18 cellular contexts compared by ENCODE assay signal in the genomic region with DNA sequence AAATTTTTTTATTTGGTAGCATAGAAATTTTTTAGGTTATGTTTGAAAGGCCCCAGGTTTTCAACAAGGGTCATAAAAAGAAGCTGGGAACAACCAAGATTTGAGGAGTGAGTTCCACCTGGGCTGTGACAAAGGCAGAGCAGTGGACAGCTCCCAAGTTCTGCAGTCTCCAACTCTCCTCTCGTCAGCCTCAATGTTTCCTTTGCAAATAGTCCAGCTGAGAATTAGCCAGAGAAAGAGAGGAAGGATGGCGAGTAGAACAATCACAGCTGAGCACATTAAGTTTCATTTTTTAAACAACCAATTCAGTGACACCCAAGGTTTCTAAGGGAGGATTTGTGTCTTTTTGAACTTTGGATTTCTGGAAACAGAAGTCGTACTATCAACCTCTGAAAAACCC.
"Had no signal": no experiment of that assay in that cellular context is flagged by ENCODE, and none has a peak within 500 bp of the region (broad histone marks: within the 10 kb centered on the region; RNA-seq: fewer than 3 reads in every experiment).

No MANE protein-coding gene starts in this region.

- H3K4me3 Mint-ChIP-seq: activated CD4-positive, alpha-beta memory T cell treated with anti-CD3 and anti-CD28 coated beads, Interleukin-2, amount 10 ng/mL, durations not matched to agents 7 days and 5 days; activated naive CD4-positive, alpha-beta T cell treated with anti-CD3 and anti-CD28 coated beads, Interleukin-2, amount 50 U/mL, for 24 hours; activated T-cell treated with anti-CD3 and anti-CD28 coated beads, Interleukin-2, amount 50 U/mL, for 4 hours; immature natural killer cell; naive thymus-derived CD4-positive, alpha-beta T cell; stimulated activated effector memory CD8-positive, alpha-beta T cell treated with anti-CD3 and anti-CD28 coated beads, Interleukin-12 subunit alpha, Interleukin-12 subunit beta, amount 100 ng/mL, for 72 hours; type B pancreatic cell had no signal

- H3K9me3 ChIP-seq: ascending aorta, right lobe of liver, stomach, testis had no signal

- H3K4me1 ChIP-seq: ascending aorta, right lobe of liver, stomach, testis had no signal

- H3K9me3 Mint-ChIP-seq: activated CD4-positive, alpha-beta memory T cell treated with anti-CD3 and anti-CD28 coated beads, Interleukin-2, amount 10 ng/mL, durations not matched to agents 7 days and 5 days; activated naive CD4-positive, alpha-beta T cell treated with anti-CD3 and anti-CD28 coated beads, Interleukin-2, amount 50 U/mL, for 24 hours; activated T-cell treated with anti-CD3 and anti-CD28 coated beads, Interleukin-2, amount 50 U/mL, for 4 hours; stimulated activated effector memory CD8-positive, alpha-beta T cell treated with anti-CD3 and anti-CD28 coated beads, Interleukin-12 subunit alpha, Interleukin-12 subunit beta, amount 100 ng/mL, for 72 hours; type B pancreatic cell had no signal

- ATAC-seq: activated T-cell treated with anti-CD3 and anti-CD28 coated beads, Interleukin-2, amount 50 U/mL, for 4 hours; left ventricle myocardium superior; naive thymus-derived CD4-positive, alpha-beta T cell; right lobe of liver; stimulated activated effector memory CD8-positive, alpha-beta T cell treated with anti-CD3 and anti-CD28 coated beads, Interleukin-12 subunit alpha, Interleukin-12 subunit beta, amount 100 ng/mL, for 72 hours had no signal

- H3K4me1 Mint-ChIP-seq: activated CD4-positive, alpha-beta memory T cell treated with anti-CD3 and anti-CD28 coated beads, Interleukin-2, amount 10 ng/mL, durations not matched to agents 7 days and 5 days; immature natural killer cell; stimulated activated effector memory CD8-positive, alpha-beta T cell treated with anti-CD3 and anti-CD28 coated beads, Interleukin-12 subunit alpha, Interleukin-12 subunit beta, amount 100 ng/mL, for 72 hours had no signal

- H3K27ac Mint-ChIP-seq: activated CD4-positive, alpha-beta memory T cell treated with anti-CD3 and anti-CD28 coated beads, Interleukin-2, amount 10 ng/mL, durations not matched to agents 7 days and 5 days; activated naive CD4-positive, alpha-beta T cell treated with anti-CD3 and anti-CD28 coated beads, Interleukin-2, amount 50 U/mL, for 24 hours; immature natural killer cell; naive thymus-derived CD4-positive, alpha-beta T cell; stimulated activated effector memory CD8-positive, alpha-beta T cell treated with anti-CD3 and anti-CD28 coated beads, Interleukin-12 subunit alpha, Interleukin-12 subunit beta, amount 100 ng/mL, for 72 hours; type B pancreatic cell had no signal

- H3K27me3 ChIP-seq: ascending aorta, right lobe of liver, stomach, testis had no signal

- H3K4me3 ChIP-seq: ascending aorta, right lobe of liver, stomach, testis had no signal

- H3K36me3 ChIP-seq: ascending aorta, right lobe of liver, stomach had no signal

- DNase-seq: activated CD4-positive, alpha-beta memory T cell treated with anti-CD3 and anti-CD28 coated beads, Interleukin-2, amount 10 ng/mL, durations not matched to agents 7 days and 5 days; activated CD4-positive, alpha-beta T cell treated with anti-CD3 and anti-CD28 coated beads for 4 hours; activated effector memory CD4-positive, alpha-beta T cell treated with Interleukin-2 at 50 U/mL for 16 hours; activated T-cell treated with anti-CD3 and anti-CD28 coated beads, Interleukin-2, amount 50 U/mL, for 4 hours; cerebellar nuclear complex; effector memory CD4-positive, alpha-beta T cell; immature natural killer cell; left ventricle myocardium superior; mesenchymal stem cell; naive thymus-derived CD4-positive, alpha-beta T cell; right lobe of liver; stimulated activated CD4-positive, alpha-beta T cell treated with anti-CD3 and anti-CD28 coated beads, Interleukin-4, amount 100 ng/mL, for 24 hours; stomach; testis had no signal

- H3K27ac ChIP-seq: ascending aorta, right lobe of liver, stomach, testis had no signal

- H3K27me3 Mint-ChIP-seq: activated CD4-positive, alpha-beta memory T cell treated with anti-CD3 and anti-CD28 coated beads, Interleukin-2, amount 10 ng/mL, durations not matched to agents 7 days and 5 days; type B pancreatic cell had no signal

- H3K36me3 Mint-ChIP-seq: activated naive CD4-positive, alpha-beta T cell treated with anti-CD3 and anti-CD28 coated beads, Interleukin-2, amount 50 U/mL, for 24 hours; immature natural killer cell; stimulated activated effector memory CD8-positive, alpha-beta T cell treated with anti-CD3 and anti-CD28 coated beads, Interleukin-12 subunit alpha, Interleukin-12 subunit beta, amount 100 ng/mL, for 72 hours; type B pancreatic cell had no signal
